In genomic region chr9:35027361-35027760, GRCh38 we compare ENCODE assay signal across 1 cellular context.
TF ChIP-seq lines count a peak whose summit lies in the region.

No MANE protein-coding gene starts in this region.

TF ChIP-seq in H1, 55 proteins besides CTCF, POLR2A, EP300 and RAD21:
- no peak for TF ChIP-seq CHD2 (IDR thresholded peaks at IDR 0.05; ENCODE audit: low read length)
- no peak for TF ChIP-seq PHF8 (conservative IDR thresholded peaks at IDR 0.05; ENCODE audit: low read depth, low read length)
- TF ChIP-seq RXRA (IDR thresholded peaks at IDR 0.05; ENCODE audit: insufficient read depth, low read depth, low read length) = no peak
- TF ChIP-seq NANOG (IDR thresholded peaks at IDR 0.05; ENCODE audit: insufficient read depth, low read depth, low read length, poor library complexity, severe bottlenecking) = no peak
- no peak for TF ChIP-seq ASH2L (IDR thresholded peaks at IDR 0.05; ENCODE audit: low read length)
- no peak for TF ChIP-seq SIX5 (IDR thresholded peaks at IDR 0.05; ENCODE audit: low read depth, low read length)
- TF ChIP-seq, protein P1, sequence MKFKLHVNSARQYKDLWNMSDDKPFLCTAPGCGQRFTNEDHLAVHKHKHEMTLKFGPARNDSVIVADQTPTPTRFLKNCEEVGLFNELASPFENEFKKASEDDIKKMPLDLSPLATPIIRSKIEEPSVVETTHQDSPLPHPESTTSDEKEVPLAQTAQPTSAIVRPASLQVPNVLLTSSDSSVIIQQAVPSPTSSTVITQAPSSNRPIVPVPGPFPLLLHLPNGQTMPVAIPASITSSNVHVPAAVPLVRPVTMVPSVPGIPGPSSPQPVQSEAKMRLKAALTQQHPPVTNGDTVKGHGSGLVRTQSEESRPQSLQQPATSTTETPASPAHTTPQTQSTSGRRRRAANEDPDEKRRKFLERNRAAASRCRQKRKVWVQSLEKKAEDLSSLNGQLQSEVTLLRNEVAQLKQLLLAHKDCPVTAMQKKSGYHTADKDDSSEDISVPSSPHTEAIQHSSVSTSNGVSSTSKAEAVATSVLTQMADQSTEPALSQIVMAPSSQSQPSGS (IDR thresholded peaks at IDR 0.05; ENCODE audit: low read length) = no peak
- TF ChIP-seq, protein P2, sequence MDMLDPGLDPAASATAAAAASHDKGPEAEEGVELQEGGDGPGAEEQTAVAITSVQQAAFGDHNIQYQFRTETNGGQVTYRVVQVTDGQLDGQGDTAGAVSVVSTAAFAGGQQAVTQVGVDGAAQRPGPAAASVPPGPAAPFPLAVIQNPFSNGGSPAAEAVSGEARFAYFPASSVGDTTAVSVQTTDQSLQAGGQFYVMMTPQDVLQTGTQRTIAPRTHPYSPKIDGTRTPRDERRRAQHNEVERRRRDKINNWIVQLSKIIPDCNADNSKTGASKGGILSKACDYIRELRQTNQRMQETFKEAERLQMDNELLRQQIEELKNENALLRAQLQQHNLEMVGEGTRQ (IDR thresholded peaks at IDR 0.05; ENCODE audit: low read length) = no peak
- no peak for TF ChIP-seq POLR2AphosphoS5 (IDR thresholded peaks at IDR 0.05; ENCODE audit: low read depth, low read length)
- TF ChIP-seq TEAD4 (IDR thresholded peaks at IDR 0.05; ENCODE audit: low read depth, low read length) = no peak
- TF ChIP-seq CEBPB (IDR thresholded peaks at IDR 0.05; ENCODE audit: low read depth, low read length) = no peak
- TF ChIP-seq SP2 (IDR thresholded peaks at IDR 0.05; ENCODE audit: low read length) = no peak
- TF ChIP-seq CTBP2 (IDR thresholded peaks at IDR 0.05; ENCODE audit: borderline replicate concordance, insufficient read depth, insufficient read length, low read length) = no peak
- TF ChIP-seq KDM5A (IDR thresholded peaks at IDR 0.05; ENCODE audit: low read length) = no peak
- no peak for TF ChIP-seq SIN3A (conservative IDR thresholded peaks at IDR 0.05 in 1 of 2, IDR thresholded peaks at IDR 0.05 in 1 of 2; ENCODE audit: low read depth in 1 of 2, low read length in 2 of 2)
- no peak for TF ChIP-seq GTF2F1 (IDR thresholded peaks at IDR 0.05; ENCODE audit: borderline replicate concordance, low read depth, low read length)
- no peak for TF ChIP-seq ATF3 (IDR thresholded peaks at IDR 0.05; ENCODE audit: insufficient read depth, low read depth, low read length)
- TF ChIP-seq JUND (IDR thresholded peaks at IDR 0.05; ENCODE audit: low read length) = no peak
